Comparison of ENCODE assay signal across 25 cellular contexts in the genomic region with DNA sequence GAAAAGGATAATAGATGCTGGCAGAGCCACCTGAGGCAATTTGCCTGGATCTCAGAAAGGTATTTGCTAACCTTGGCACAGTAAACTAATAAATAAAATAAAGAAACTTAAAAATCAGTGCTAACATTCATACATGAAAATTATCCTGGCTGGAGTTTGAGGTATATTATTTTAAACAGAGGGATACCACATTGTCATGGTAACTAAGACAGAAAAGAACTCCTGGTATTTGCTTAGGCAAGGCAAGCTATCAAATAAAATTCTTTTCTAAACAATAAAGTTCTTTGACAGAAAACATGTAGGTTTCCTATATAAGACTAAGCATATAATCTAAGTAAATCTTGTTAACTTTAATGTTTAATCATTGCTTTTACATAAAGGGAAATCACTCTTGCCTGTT.
A peak's percentile ranks its signal among the peaks of the same experiment; 100 is the strongest.
DNase-seq lines count a peak whose midpoint lies in the region; ATAC-seq and TF ChIP-seq lines count a peak whose summit lies in the region.
"Had no signal": no experiment of that assay in that cellular context is flagged by ENCODE, and none has a peak within 500 bp of the region (broad histone marks: within the 10 kb centered on the region; RNA-seq: fewer than 3 reads in every experiment).

No MANE protein-coding gene starts in this region.

- no peaks in the 10 kb centered on the region for H3K27me3 ChIP-seq in PC-3 (ENCODE audit: low read length)
- H3K27me3 ChIP-seq: MG63, SJSA1 had no signal

- no peak overlapping the region for H3K27ac Mint-ChIP-seq in immature natural killer cell
- H3K27ac Mint-ChIP-seq: CD4-positive, CD25-positive, alpha-beta regulatory T cell; GM23338 had no signal

- no peak overlapping the region for H3K4me3 ChIP-seq in PC-3 (ENCODE audit: low read length)
- H3K4me3 ChIP-seq: GM23338, K562, MG63, PC-9, SJSA1 had no signal

- H3K9ac ChIP-seq in PC-3 (ENCODE audit: low read length) = no peak overlapping the region

- H3K27ac ChIP-seq in PC-3 (ENCODE audit: low read length) = peak overlapping the region; percentile 18
- H3K27ac ChIP-seq: PC-9, SJSA1 had no signal

- no TSS peak for BruUV-seq in PC-3 (replicated peaks; lab: Mats Ljungman, UMichigan)

- H3K9me2 ChIP-seq in PC-3 (replicated peaks; ENCODE audit: low read length) = no peaks in the 10 kb centered on the region

- POLR2A ChIA-PET in PC-3 (lab: Charles Lee; ENCODE audit: unreplicated experiment) = interaction anchor here (0.6 kb wide), 1 partner anchor 333 kb away, joined by 3 read pairs; no protein-coding TSS in a partner anchor

- H3K36me3 Mint-ChIP-seq in immature natural killer cell = no peaks in the 10 kb centered on the region
- H3K36me3 Mint-ChIP-seq: CD4-positive, CD25-positive, alpha-beta regulatory T cell had no signal

- no peaks in the 10 kb centered on the region for H3K9me3 Mint-ChIP-seq in immature natural killer cell

- H3K27me3 Mint-ChIP-seq in immature natural killer cell (ENCODE audit: low read depth in 3 of 3) = peaks cover 1 to 5% (median 2%) of the 10 kb centered on the region in 3 donors
- H3K27me3 Mint-ChIP-seq: CD4-positive, CD25-positive, alpha-beta regulatory T cell had no signal

- ATAC-seq in PC-3 = peak; percentile 90
- no peak for ATAC-seq in GM19035 (IDR thresholded peaks at IDR 0.05; ENCODE audit: unreplicated experiment)
- ATAC-seq: GM23338, HepG2, K562 had no signal

- H3F3A ChIP-seq in PC-3 (ENCODE audit: low read length, unreplicated experiment) = no peaks in the 10 kb centered on the region

- no peaks in the 10 kb centered on the region for H3K79me2 ChIP-seq in PC-3 (ENCODE audit: low read length)

- intact Hi-C loops in PC-3 (cut with micrococcal nuclease) = no loop called here

- 0 out of 2 replicates have a peak, but pooled peaks cover 9% of the 10 kb centered on the region for H3K4me1 ChIP-seq in PC-3 (ENCODE audit: insufficient read depth, low read length)
- H3K4me1 ChIP-seq: Caco-2 had no signal

- no peaks in the 10 kb centered on the region for H3K9me3 ChIP-seq in PC-3 (ENCODE audit: low read length)
- H3K9me3 ChIP-seq: Caco-2, MG63, SJSA1 had no signal

- DNase-seq in EH (ENCODE audit: low read depth) = peak; percentile 35
- peak; percentile 7 for DNase-seq in PC-3
- DNase-seq in fibroblast of peridontal ligament (ENCODE audit: extremely low read depth) = peak; percentile 32
- no peak for DNase-seq in activated T-cell treated with anti-CD3 and anti-CD28 coated beads, Interleukin-2, amount 50 U/mL, for 48 hours
- DNase-seq in SW 1271 (lab: John Stamatoyannopoulos, UW) = no peak
- DNase-seq in immature natural killer cell = no peak
- DNase-seq: Caco-2; CD4-positive, CD25-positive, alpha-beta regulatory T cell; EL; GF-D8; H9; MG63; NCI-H146; NCI-H1930; NCI-H2107; NCI-H524; NCI-H748 treated with DMSO at 0.1 percent for 48 hours; NK-92 treated with Interleukin-12 subunit alpha and Interleukin-12 subunit beta, amount 100 ng/mL, for 24 hours; PC-9; Right ventricle myocardium superior had no signal

- CTCF ChIA-PET in PC-3 (lab: Charles Lee) = no interaction called here

- no peaks in the 10 kb centered on the region for H3K36me3 ChIP-seq in PC-3 (ENCODE audit: low read depth, low read length)
- H3K36me3 ChIP-seq: MG63, SJSA1 had no signal

- H2AFZ ChIP-seq in PC-3 (ENCODE audit: low read length) = no peak overlapping the region
- H2AFZ ChIP-seq: GM23338, PC-9 had no signal

- H3K4me2 ChIP-seq in PC-3 (ENCODE audit: low read length) = no peak overlapping the region
- H3K4me2 ChIP-seq: GM23338, PC-9 had no signal

- H4K20me1 ChIP-seq in PC-3 (ENCODE audit: low read length) = no peaks in the 10 kb centered on the region

- H3K4me3 Mint-ChIP-seq in immature natural killer cell = no peak overlapping the region
- H3K4me3 Mint-ChIP-seq: CD4-positive, CD25-positive, alpha-beta regulatory T cell; GM23338 had no signal

- no peaks in the 10 kb centered on the region for H3K4me1 Mint-ChIP-seq in immature natural killer cell
- H3K4me1 Mint-ChIP-seq: CD4-positive, CD25-positive, alpha-beta regulatory T cell had no signal

- TF ChIP-seq CTCF in PC-3 (conservative IDR thresholded peaks at IDR 0.05; ENCODE audit: low read depth, low read length) = no peak

Comparison
In these comparisons a context has a peak if more than half of its experiments do, and no peak if none do; other contexts are left out.
1. DNase-seq: peak in EH (single experiment), PC-3 (single experiment) and fibroblast of peridontal ligament (single experiment); none in activated T-cell treated with anti-CD3 and anti-CD28 coated beads, Interleukin-2, amount 50 U/mL, for 48 hours (0 of 2), SW 1271 (0 of 2) and immature natural killer cell (0 of 3).